8 cellular contexts compared by ENCODE assay signal in the genomic region with DNA sequence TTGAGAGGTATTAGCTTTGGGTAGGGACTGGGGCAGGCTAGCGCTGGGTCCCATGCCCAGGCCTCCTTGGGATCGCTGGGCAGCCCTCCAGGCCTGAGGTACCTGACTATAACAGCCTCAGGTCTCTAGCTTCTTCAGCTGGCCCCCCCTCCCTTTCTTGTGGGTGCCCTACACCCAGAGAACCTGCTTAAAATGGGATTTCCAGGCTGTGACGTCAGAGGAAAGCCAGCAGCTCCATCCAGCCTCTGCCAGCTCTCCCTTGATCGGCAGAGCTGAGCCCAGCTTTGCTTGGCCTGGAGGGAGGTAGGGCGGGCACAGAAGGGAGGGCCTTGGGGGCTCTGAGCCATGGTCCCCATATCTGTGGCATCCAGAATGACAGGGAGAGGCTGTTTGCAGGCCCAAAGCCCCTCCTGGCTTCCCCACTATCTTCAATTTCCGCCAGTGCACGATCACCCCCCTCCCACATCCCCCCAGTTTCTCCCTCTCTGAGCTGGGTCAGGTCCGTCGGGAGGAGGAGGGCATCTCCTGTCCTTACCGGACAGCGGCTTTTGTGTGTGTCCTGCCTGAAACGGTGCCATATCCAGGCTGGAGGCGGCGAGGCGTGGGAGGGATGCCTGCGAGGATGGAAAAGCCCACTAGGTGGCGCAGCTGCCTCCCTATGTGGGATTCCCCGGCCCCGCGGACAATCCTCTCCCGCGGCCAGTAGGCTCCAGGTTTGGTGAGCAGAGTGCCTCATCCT. TPM values are rescaled to one million over a fixed set of nuclear protein-coding genes. Genes with fewer than 3 reads are reported as not detected.
DNase-seq lines count a peak whose midpoint lies in the region; ATAC-seq and TF ChIP-seq lines count a peak whose summit lies in the region.

No MANE protein-coding gene starts in this region.

- intact Hi-C loops in dorsolateral prefrontal cortex (cut with DNase I), result loop anchor here in 1 of 2 donors (2.0 kb wide), 1 partner anchor 53 kb away; no protein-coding TSS in a partner anchor

- no peaks in the 10 kb centered on the region for H3K36me3 Mint-ChIP-seq in activated CD8-positive, alpha-beta T cell treated with anti-CD3 and anti-CD28 coated beads, Interleukin-2, amount 10 ng/mL, durations not matched to agents 7 days and 5 days (ENCODE audit: low read depth)

- in situ Hi-C loops in GM13976 (cut with MboI; ENCODE audit: low sequenced_read_pairs, unreplicated experiment), result no loop called here

- H3K4me1 Mint-ChIP-seq in activated CD8-positive, alpha-beta T cell treated with anti-CD3 and anti-CD28 coated beads, Interleukin-2, amount 10 ng/mL, durations not matched to agents 7 days and 5 days (ENCODE audit: low read depth), result peaks cover 5% of the 10 kb centered on the region

- POLR2A ChIA-PET in activated CD8-positive, alpha-beta T cell treated with anti-CD3 and anti-CD28 coated beads, Interleukin-2, amount 10 ng/mL, durations not matched to agents 7 days and 5 days (lab: Charles Lee), result interaction anchor here (0.6 to 6.3 kb wide), 5 partner anchors 10 to 96 kb away, joined by 3 to 32 read pairs (median 3); a partner anchor contains a TSS

- no peak overlapping the region for H3K27ac Mint-ChIP-seq in activated CD8-positive, alpha-beta T cell treated with anti-CD3 and anti-CD28 coated beads, Interleukin-2, amount 10 ng/mL, durations not matched to agents 7 days and 5 days

- peak overlapping the region; percentile 31 for H3K4me3 Mint-ChIP-seq in activated CD8-positive, alpha-beta T cell treated with anti-CD3 and anti-CD28 coated beads, Interleukin-2, amount 10 ng/mL, durations not matched to agents 7 days and 5 days

- H3K27ac ChIP-seq in dorsolateral prefrontal cortex, result peak overlapping the region in 55 of 59 donors; percentile 12 to 93 (median 76)

- TF ChIP-seq CTCF in GM13976 (IDR thresholded peaks at IDR 0.05; ENCODE audit: borderline replicate concordance, control extremely low read depth, extremely low read depth, insufficient read depth, missing control alignments) (peak; percentile 96), dorsolateral prefrontal cortex (IDR thresholded peaks at IDR 0.05 in 54 of 56, conservative IDR thresholded peaks at IDR 0.05 in 2 of 56; ENCODE audit: low read depth in 1 of 56, partially characterized antibody in 56 of 56) (peak; percentile 77 to 98 (median 93))

- no peaks in the 10 kb centered on the region for H3K9me3 Mint-ChIP-seq in activated CD8-positive, alpha-beta T cell treated with anti-CD3 and anti-CD28 coated beads, Interleukin-2, amount 10 ng/mL, durations not matched to agents 7 days and 5 days (ENCODE audit: insufficient read depth)

- ATAC-seq in HG03354 (IDR thresholded peaks at IDR 0.05; ENCODE audit: poor library complexity, severe bottlenecking, unreplicated experiment), result peak; percentile 91
- peak; percentile 95 for ATAC-seq in activated CD8-positive, alpha-beta T cell treated with anti-CD3 and anti-CD28 coated beads, Interleukin-2, amount 10 ng/mL, durations not matched to agents 7 days and 5 days

- H3K27me3 Mint-ChIP-seq in activated CD8-positive, alpha-beta T cell treated with anti-CD3 and anti-CD28 coated beads, Interleukin-2, amount 10 ng/mL, durations not matched to agents 7 days and 5 days (ENCODE audit: low read depth), result peaks cover 2% of the 10 kb centered on the region

- CTCF ChIA-PET in activated CD8-positive, alpha-beta T cell treated with anti-CD3 and anti-CD28 coated beads, Interleukin-2, amount 10 ng/mL, durations not matched to agents 7 days and 5 days (lab: Charles Lee), result interaction anchor here (0.6 to 5.4 kb wide), 26 partner anchors 8 to 282 kb away, joined by 3 to 65 read pairs (median 6); a partner anchor contains a TSS

- no peaks in the 10 kb centered on the region for H3K27me3 ChIP-seq in dorsolateral prefrontal cortex

- peak; percentile 98 for DNase-seq in 8988T
- peak; percentile 96 for DNase-seq in GM13976 (ENCODE audit: low spot score)
- peak; percentile 70 for DNase-seq in NCI-H774 (lab: John Stamatoyannopoulos, UW)
- DNase-seq in activated CD8-positive, alpha-beta T cell treated with anti-CD3 and anti-CD28 coated beads, Interleukin-2, amount 10 ng/mL, durations not matched to agents 7 days and 5 days, result peak; percentile 83
- DNase-seq in dorsolateral prefrontal cortex, result peak; percentile 80 to 95 (median 88)
- DNase-seq in lung microvascular endothelial cell (ENCODE audit: low read depth in 2 of 2), result peak; percentile 78 to 86
- peak; percentile 55 for DNase-seq in stimulated activated CD8-positive, alpha-beta memory T cell treated with anti-CD3 and anti-CD28 coated beads, Interleukin-12 subunit alpha, Interleukin-12 subunit beta, amount 100 ng/mL, for 24 hours (ENCODE audit: extremely low read depth)

- peak overlapping the region in 53 of 59 donors; percentile 3 to 55 (median 37) for H3K4me3 ChIP-seq in dorsolateral prefrontal cortex

RNA-seq across cellular contexts. Expression of a gene that starts 10.8 kb away (rescaled TPM):
- 1 to 10 TPM in 1 of 2 experiments, under 1 TPM in 1; 0.68 to 1.1 TPM for total RNA-seq in activated CD8-positive, alpha-beta T cell treated with anti-CD3 and anti-CD28 coated beads, Interleukin-2, amount 10 ng/mL, durations not matched to agents 7 days and 5 days
- 100 to 1,000 TPM in 119 of 120 experiments, 10 to 100 TPM in 1; 68.4 to 279 (median 196) TPM for total RNA-seq in dorsolateral prefrontal cortex
- 0.40 and 1.1 TPM in 2 replicates for total RNA-seq in lung microvascular endothelial cell

RNA-seq across cellular contexts. Expression of a gene that starts 15.6 kb away (rescaled TPM):
- 10 to 100 TPM in 1 of 2 experiments, 1 to 10 TPM in 1; 8.9 to 10.1 TPM for total RNA-seq in activated CD8-positive, alpha-beta T cell treated with anti-CD3 and anti-CD28 coated beads, Interleukin-2, amount 10 ng/mL, durations not matched to agents 7 days and 5 days
- total RNA-seq in dorsolateral prefrontal cortex (100 to 1,000 TPM in 3 of 120 experiments, 10 to 100 TPM in 112, 1 to 10 TPM in 5; 6.0 to 163 (median 19.8) TPM), lung microvascular endothelial cell (0.44 and 4.8 TPM in 2 replicates)

Comparison
In these comparisons a context has a peak if more than half of its experiments do, and no peak if none do; other contexts are left out.
1. Peak in every context shown above with its lines: DNase-seq, ATAC-seq, H3K4me3 ChIP-seq and H3K27ac ChIP-seq.
2. RNA of a gene that starts 10.8 kb away (total RNA-seq): 68.4 to 279 TPM in dorsolateral prefrontal cortex; 0.68 to 1.1 TPM in activated CD8-positive, alpha-beta T cell treated with anti-CD3 and anti-CD28 coated beads, Interleukin-2, amount 10 ng/mL, durations not matched to agents 7 days and 5 days and 0.40 to 1.1 TPM in lung microvascular endothelial cell; every median in the first group is over 10 times any median in the second.